ENCODE assay signal across 8 cellular contexts in genomic region chr5:142063878-142064331, GRCh38. TPM values are rescaled to one million over a fixed set of nuclear protein-coding genes. Genes with fewer than 3 reads are reported as not detected.
DNase-seq lines count a peak whose midpoint lies in the region; TF ChIP-seq lines count a peak whose summit lies in the region.

No MANE protein-coding gene starts in this region.

- no peak overlapping the region for H2AFZ ChIP-seq in mesenchymal stem cell (ENCODE audit: low read depth, low read length)

- H3K27ac ChIP-seq in dorsolateral prefrontal cortex: peak overlapping the region; percentile 86 to 99 (median 97)
- no peak overlapping the region for H3K27ac ChIP-seq in mesenchymal stem cell (ENCODE audit: low read length, poor library complexity, severe bottlenecking)
- H3K27ac ChIP-seq in testis: peak overlapping the region; percentile 46 to 60
- H3K27ac ChIP-seq in prostate gland: no peak overlapping the region

- H2BK12ac ChIP-seq in mesenchymal stem cell (ENCODE audit: low read length in 2 of 2): no peak overlapping the region

- TF ChIP-seq POLR2A in testis (IDR thresholded peaks at IDR 0.05) (no peak), prostate gland (IDR thresholded peaks at IDR 0.05) (no peak)

- H3K14ac ChIP-seq in mesenchymal stem cell (ENCODE audit: low read length in 2 of 2): no peak overlapping the region

- H3K18ac ChIP-seq in mesenchymal stem cell (ENCODE audit: low read depth in 1 of 2, low read length in 2 of 2): peak overlapping the region in 1 of 2 experiments; percentile 3

- H3K4me2 ChIP-seq in mesenchymal stem cell (ENCODE audit: low read length, poor library complexity, severe bottlenecking): peak overlapping the region; percentile 26

- H3K36me3 ChIP-seq in BE2C (no peaks in the 10 kb centered on the region), mesenchymal stem cell (ENCODE audit: control insufficient read depth in 1 of 2, insufficient read depth in 2 of 2, low read depth in 1 of 2, low read length in 2 of 2) (no peaks in the 10 kb centered on the region), testis (ENCODE audit: low read depth, missing control alignments) (no peaks in the 10 kb centered on the region), prostate gland (no peaks in the 10 kb centered on the region)

- peak overlapping the region; percentile 3 for H4K8ac ChIP-seq in mesenchymal stem cell (ENCODE audit: low read length)

- peak; percentile 94 for DNase-seq in BE2C
- peak; percentile 88 for DNase-seq in LHCN-M2 (ENCODE audit: low read depth)
- DNase-seq in activated CD4-positive, alpha-beta T cell treated with anti-CD3 and anti-CD28 coated beads for 48 hours: peak; percentile 49
- peak; percentile 95 to 99 (median 97) for DNase-seq in dorsolateral prefrontal cortex
- DNase-seq in mesenchymal stem cell: peak; percentile 36
- DNase-seq in testis: peak; percentile 93
- no peak for DNase-seq in prostate gland (ENCODE audit: low spot score)
- DNase-seq in HK-2 (ENCODE audit: unreplicated experiment): no peak

- no peak overlapping the region for H3K23ac ChIP-seq in mesenchymal stem cell (ENCODE audit: low read length in 2 of 2)

- TF ChIP-seq CTCF in BE2C (IDR thresholded peaks at IDR 0.05; ENCODE audit: low read depth, low read length): no peak
- peak in 11 of 56 donors; percentile 3 to 30 (median 18) for TF ChIP-seq CTCF in dorsolateral prefrontal cortex (IDR thresholded peaks at IDR 0.05 in 54 of 56, conservative IDR thresholded peaks at IDR 0.05 in 2 of 56; ENCODE audit: low read depth in 1 of 56, partially characterized antibody in 56 of 56)
- no peak for TF ChIP-seq CTCF in testis (IDR thresholded peaks at IDR 0.05)
- no peak for TF ChIP-seq CTCF in prostate gland (IDR thresholded peaks at IDR 0.05)

- H3K27me3 ChIP-seq in BE2C (no peaks in the 10 kb centered on the region), dorsolateral prefrontal cortex (no peaks in the 10 kb centered on the region), mesenchymal stem cell (ENCODE audit: control insufficient read depth in 1 of 2, insufficient read depth in 1 of 2, low read length in 2 of 2) (peaks cover 0 to 6% of the 10 kb centered on the region in 2 experiments), testis (no peaks in the 10 kb centered on the region), prostate gland (replicated peaks; ENCODE audit: insufficient read depth) (no peaks in the 10 kb centered on the region)

- peak overlapping the region; percentile 75 for H3K9ac ChIP-seq in mesenchymal stem cell (ENCODE audit: low read length)

- no peak overlapping the region for H4K91ac ChIP-seq in mesenchymal stem cell (ENCODE audit: low read length)

- H2AK5ac ChIP-seq in mesenchymal stem cell (ENCODE audit: low read length, severe bottlenecking): no peak overlapping the region

- H2BK15ac ChIP-seq in mesenchymal stem cell (ENCODE audit: low read depth, poor library complexity, severe bottlenecking): no peak overlapping the region

- H3K4me3 ChIP-seq in BE2C (ENCODE audit: low read depth, low read length): peak overlapping the region; percentile 31
- peak overlapping the region in 49 of 59 donors; percentile 1 to 55 (median 30) for H3K4me3 ChIP-seq in dorsolateral prefrontal cortex
- peak overlapping the region in 1 of 2 experiments; percentile 64 for H3K4me3 ChIP-seq in mesenchymal stem cell (ENCODE audit: insufficient read depth in 1 of 2, low read depth in 1 of 2, low read length in 2 of 2)
- no peak overlapping the region for H3K4me3 ChIP-seq in testis
- H3K4me3 ChIP-seq in prostate gland: no peak overlapping the region

- 28% methylated on average over 10 of the region's 10 CpGs for WGBS in mesenchymal stem cell
- WGBS in testis, 2 donors: 23 to 42% methylated on average over 8 to 10 of the region's 10 CpGs
- WGBS in prostate gland: 14% methylated on average over 10 of the region's 10 CpGs

- H3K4me1 ChIP-seq in BE2C: peaks cover 20% of the 10 kb centered on the region
- H3K4me1 ChIP-seq in mesenchymal stem cell (ENCODE audit: control insufficient read depth, insufficient read depth, low read depth, low read length): peaks cover 9% of the 10 kb centered on the region
- H3K4me1 ChIP-seq in testis: peaks cover 19% of the 10 kb centered on the region
- H3K4me1 ChIP-seq in prostate gland (replicated peaks): no peaks in the 10 kb centered on the region

- H3K79me1 ChIP-seq in mesenchymal stem cell (replicated peaks; ENCODE audit: low read length, poor library complexity, severe bottlenecking): no peaks in the 10 kb centered on the region

- H2BK120ac ChIP-seq in mesenchymal stem cell (ENCODE audit: low read depth, low read length): no peak overlapping the region

- H3K9me3 ChIP-seq in BE2C (no peaks in the 10 kb centered on the region), mesenchymal stem cell (ENCODE audit: control insufficient read depth, low read length) (no peaks in the 10 kb centered on the region), testis (no peaks in the 10 kb centered on the region), prostate gland (no peaks in the 10 kb centered on the region)

- no peak overlapping the region for H3K4ac ChIP-seq in mesenchymal stem cell (ENCODE audit: low read depth in 1 of 2, low read length in 2 of 2)

- intact Hi-C loops in dorsolateral prefrontal cortex (cut with DNase I): loop anchor here (1.0 to 5.0 kb wide), 5 partner anchors 39 to 51 kb away; partner anchors contain the start of genes NDFIP1 (in 2 of the 2) and GNPDA1 (in 1 of the 2)
- intact Hi-C loops in testis (cut with DNase I; ENCODE audit: low total_unique reads): no loop called here
- intact Hi-C loops in prostate gland (cut with DNase I): no loop called here

- H2BK5ac ChIP-seq in mesenchymal stem cell (ENCODE audit: low read depth, low read length, poor library complexity, severe bottlenecking): no peak overlapping the region

RNA-seq across cellular contexts. Expression of gene NDFIP1, which starts 44.7 kb away (rescaled TPM):
- polyA plus RNA-seq in BE2C (2012; ENCODE audit: insufficient read depth, insufficient read length, low read depth): 155 TPM
- total RNA-seq in LHCN-M2 (2014; rRNA removed) (37.0 and 43.5 TPM in 2 replicates), dorsolateral prefrontal cortex (100 to 1,000 TPM in 118 of 120 experiments, 10 to 100 TPM in 2; 89.7 to 309 (median 217) TPM), testis (100 to 1,000 TPM; 292 to 319 TPM), prostate gland (100 to 1,000 TPM; 134 to 234 TPM)
- 27.4 TPM for polyA plus RNA-seq in LHCN-M2 (2012)
- 32.5 TPM for polyA plus RNA-seq in mesenchymal stem cell (2013, experiment 1 of 2)
- polyA plus RNA-seq in mesenchymal stem cell (2013, experiment 2 of 2): 34.7 TPM
- polyA plus RNA-seq in testis (ENCODE audit: insufficient read depth, low read depth, low replicate concordance): 88.7 TPM

RNA-seq across cellular contexts. Expression of gene GNPDA1, which starts 51.1 kb away (rescaled TPM):
- 95.4 TPM for polyA plus RNA-seq in BE2C (2012; ENCODE audit: insufficient read depth, insufficient read length, low read depth)
- total RNA-seq in LHCN-M2 (2014; rRNA removed) (53.5 and 113 TPM in 2 replicates), dorsolateral prefrontal cortex (10 to 100 TPM; 20.5 to 56.1 (median 37.9) TPM), testis (10 to 100 TPM; 32.9 to 49.4 TPM), prostate gland (10 to 100 TPM; 30.0 to 58.5 TPM)
- 57.3 TPM for polyA plus RNA-seq in LHCN-M2 (2012)
- 40.6 TPM for polyA plus RNA-seq in mesenchymal stem cell (2013, experiment 1 of 2)
- 41.0 TPM for polyA plus RNA-seq in mesenchymal stem cell (2013, experiment 2 of 2)
- polyA plus RNA-seq in testis (ENCODE audit: insufficient read depth, low read depth, low replicate concordance): 53.4 TPM

Comparison
In these comparisons a context has a peak if more than half of its experiments do, and no peak if none do; other contexts are left out.
1. DNase-seq: peak in BE2C (single experiment), LHCN-M2 (single experiment), activated CD4-positive, alpha-beta T cell treated with anti-CD3 and anti-CD28 coated beads for 48 hours (single experiment), dorsolateral prefrontal cortex (10 of 10), mesenchymal stem cell (single experiment) and testis (single experiment); none in prostate gland (single experiment) and HK-2 (single experiment).
2. H3K4me3 ChIP-seq: peak in BE2C (single experiment) and dorsolateral prefrontal cortex (49 of 59); none in testis (0 of 2) and prostate gland (0 of 2).
3. H3K27ac ChIP-seq: peak in dorsolateral prefrontal cortex (59 of 59) and testis (2 of 2); none in mesenchymal stem cell (single experiment) and prostate gland (0 of 2).
4. intact Hi-C loops: an anchor here in dorsolateral prefrontal cortex (1.0 to 5.0 kb wide); none called in testis and prostate gland.